ENCODE assay signal across 10 cellular contexts in the genomic region with DNA sequence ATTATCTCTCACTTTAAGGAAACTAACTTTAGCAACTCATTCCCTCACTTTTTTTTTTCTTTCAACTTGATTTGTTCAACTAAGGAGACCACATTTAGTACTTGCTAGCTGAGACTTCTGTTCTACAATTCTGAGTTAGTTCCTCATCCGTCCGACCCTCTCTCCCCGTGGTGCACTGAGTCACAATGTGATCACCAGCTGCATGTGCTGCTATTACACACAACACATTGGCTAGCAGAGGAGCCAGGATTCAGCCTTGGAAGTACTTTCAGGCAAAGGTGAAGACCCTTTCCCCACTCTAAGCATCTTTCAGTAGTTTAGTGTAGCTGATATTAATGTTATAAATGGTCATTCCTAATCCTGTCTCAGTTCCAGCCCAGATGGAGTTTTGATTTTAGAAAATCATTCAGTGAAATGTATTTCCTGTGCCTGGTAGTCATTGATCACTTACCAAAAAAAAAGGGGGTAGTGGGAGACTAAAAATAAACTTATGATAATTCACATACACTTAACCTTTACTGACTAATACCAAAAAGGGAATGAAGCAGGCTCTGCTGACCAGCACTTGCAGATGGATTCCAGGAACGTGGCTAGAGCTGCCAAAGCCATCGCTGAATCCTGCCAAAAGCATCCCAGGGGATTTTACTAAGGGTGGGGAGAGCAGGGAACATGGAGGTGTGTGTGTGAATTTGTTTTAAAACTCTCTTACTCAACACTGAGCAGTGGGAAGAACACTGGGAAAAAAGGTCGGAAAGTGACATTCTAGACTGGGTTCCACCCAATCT.
DNase-seq lines count a peak whose midpoint lies in the region; ATAC-seq and TF ChIP-seq lines count a peak whose summit lies in the region.
"Had no signal": no experiment of that assay in that cellular context is flagged by ENCODE, and none has a peak within 500 bp of the region (broad histone marks: within the 10 kb centered on the region; RNA-seq: fewer than 3 reads in every experiment).

No MANE protein-coding gene starts in this region.

- peak in 2 of 3 donors; percentile 9 to 14 for DNase-seq in stimulated activated CD4-positive, alpha-beta T cell treated with anti-CD3 and anti-CD28 coated beads, Interleukin-12 subunit alpha, Interleukin-12 subunit beta, amount 100 ng/mL, for 48 hours (ENCODE audit: low read depth in 2 of 3, low spot score in 1 of 3)
- DNase-seq in stimulated activated CD4-positive, alpha-beta T cell treated with anti-CD3 and anti-CD28 coated beads, Interleukin-4, amount 100 ng/mL, for 4 hours: no peak
- peak; percentile 33 for DNase-seq in brain pericyte (ENCODE audit: low read depth, low spot score)
- peak; percentile 30 for DNase-seq in lung (ENCODE audit: low spot score)
- DNase-seq in ureter (ENCODE audit: low spot score): peak; percentile 68
- DNase-seq in NCI-H146 (lab: John Stamatoyannopoulos, UW): no peak
- no peak for DNase-seq in central memory CD4-positive, alpha-beta T cell
- DNase-seq in inferior parietal cortex (ENCODE audit: extremely low spot score): no peak
- DNase-seq: DMS53, NCI-H510A treated with DMSO at 0.1 percent for 48 hours had no signal

- WGBS in lung, 2 donors: 60 to 67% methylated on average over 6 of the region's 6 CpGs

- H3K27ac ChIP-seq in lung (ENCODE audit: low read depth in 1 of 2, low read length in 1 of 2): peak overlapping the region; percentile 60 to 80

- peaks cover 0 to 3% of the 10 kb centered on the region in 2 donors for H3K36me3 ChIP-seq in lung (ENCODE audit: control insufficient read depth in 2 of 2, insufficient read depth in 2 of 2, low read length in 2 of 2)

- peak; percentile 34 for ATAC-seq in lung (ENCODE audit: insufficient read depth, low FRiP score)

- TF ChIP-seq CTCF in lung (IDR thresholded peaks at IDR 0.05; ENCODE audit: control extremely low read depth, extremely low read depth): no peak

- H3K4me1 ChIP-seq in lung (ENCODE audit: control insufficient read depth in 2 of 2, insufficient read depth in 2 of 2, low read length in 2 of 2): peaks cover 0 to 16% of the 10 kb centered on the region in 2 donors

- H3K4me3 ChIP-seq in lung: no peak overlapping the region

- no peaks in the 10 kb centered on the region for H3K27me3 ChIP-seq in lung (ENCODE audit: control insufficient read depth, insufficient read depth)

- H3K9me3 ChIP-seq in lung (ENCODE audit: control insufficient read depth in 2 of 2, insufficient read depth in 1 of 2, low read length in 1 of 2): no peaks in the 10 kb centered on the region

Comparison
In these comparisons a context has a peak if more than half of its experiments do, and no peak if none do; other contexts are left out.
1. DNase-seq: peak in stimulated activated CD4-positive, alpha-beta T cell treated with anti-CD3 and anti-CD28 coated beads, Interleukin-12 subunit alpha, Interleukin-12 subunit beta, amount 100 ng/mL, for 48 hours (2 of 3), brain pericyte (single experiment), lung (single experiment) and ureter (single experiment); none in stimulated activated CD4-positive, alpha-beta T cell treated with anti-CD3 and anti-CD28 coated beads, Interleukin-4, amount 100 ng/mL, for 4 hours (0 of 2), NCI-H146 (single experiment), central memory CD4-positive, alpha-beta T cell (single experiment) and inferior parietal cortex (single experiment).